In genomic region chrX:74291577-74291963, GRCh38 we compare ENCODE assay signal across 9 cellular contexts. TPM values are rescaled to one million over a fixed set of nuclear protein-coding genes. Genes with fewer than 3 reads are reported as not detected.
DNase-seq lines count a peak whose midpoint lies in the region; ATAC-seq and TF ChIP-seq lines count a peak whose summit lies in the region.
"Had no signal": no experiment of that assay in that cellular context is flagged by ENCODE, and none has a peak within 500 bp of the region (broad histone marks: within the 10 kb centered on the region; RNA-seq: fewer than 3 reads in every experiment).

No MANE protein-coding gene starts in this region.

- peaks cover 32% of the 10 kb centered on the region for H3K36me3 Mint-ChIP-seq in CD8-positive, alpha-beta T cell

- POLR2A ChIA-PET in CD8-positive, alpha-beta T cell (lab: Charles Lee), result interaction anchor here (1.0 kb wide), 1 partner anchor 323 kb away, joined by 6 read pairs; the partner anchor contains the start of gene RLIM

- 0% methylated on average over 5 to 6 of the region's 6 CpGs for WGBS in ectodermal cell, 2 experiments
- no CpG with 5 or more reads among the region's 6 CpGs for WGBS in neuronal stem cell (ENCODE audit: extremely low coverage in 2 of 2, insufficient read length in 2 of 2, insufficient replicate concordance in 1 of 2), 2 donors

- H3K4me3 ChIP-seq in CD8-positive, alpha-beta T cell (ENCODE audit: low read depth, low read length), result peak overlapping the region; percentile 86
- H3K4me3 ChIP-seq in ectodermal cell (ENCODE audit: insufficient read depth, low read depth, low read length), result peak overlapping the region; percentile 68
- peak overlapping the region; percentile 57 to 94 for H3K4me3 ChIP-seq in neuronal stem cell (ENCODE audit: low read length in 2 of 2)

- no peaks in the 10 kb centered on the region for H3K9me3 Mint-ChIP-seq in CD8-positive, alpha-beta T cell

- H3K27ac Mint-ChIP-seq in CD8-positive, alpha-beta T cell, result peak overlapping the region; percentile 95

- H3K9me3 ChIP-seq in CD8-positive, alpha-beta T cell (ENCODE audit: low read length), result no peaks in the 10 kb centered on the region
- H3K9me3 ChIP-seq in ectodermal cell (ENCODE audit: control insufficient read depth, low read length), result no peaks in the 10 kb centered on the region
- peaks cover 0 to 4% of the 10 kb centered on the region in 2 donors for H3K9me3 ChIP-seq in neuronal stem cell (replicated peaks in 1 of 2; ENCODE audit: control insufficient read depth in 2 of 2, insufficient read depth in 1 of 2, low read depth in 1 of 2, low read length in 2 of 2)

- H3K18ac ChIP-seq in neuronal stem cell (ENCODE audit: low read length), result no peak overlapping the region

- TF ChIP-seq CTCF in CD8-positive, alpha-beta T cell (IDR thresholded peaks at IDR 0.05), result no peak

- H4K91ac ChIP-seq in neuronal stem cell (ENCODE audit: low read depth, low read length, poor library complexity), result no peak overlapping the region

- CTCF ChIA-PET in CD8-positive, alpha-beta T cell (lab: Charles Lee), result interaction anchor here (0.6 kb wide), 1 partner anchor 407 kb away, joined by 4 read pairs; no protein-coding TSS in a partner anchor

- no peak overlapping the region for H2AFZ ChIP-seq in neuronal stem cell (ENCODE audit: low read length)

- H4K8ac ChIP-seq in neuronal stem cell (ENCODE audit: low read depth, low read length), result no peak overlapping the region

- no peak overlapping the region for H3K23ac ChIP-seq in neuronal stem cell (ENCODE audit: low read depth, low read length, poor library complexity)

- no peaks in the 10 kb centered on the region for H3K36me3 ChIP-seq in CD8-positive, alpha-beta T cell (ENCODE audit: insufficient read depth, low read length)
- H3K36me3 ChIP-seq in ectodermal cell (ENCODE audit: control insufficient read depth, insufficient read depth, low read length) (no peaks in the 10 kb centered on the region), neuronal stem cell (replicated peaks in 1 of 2; ENCODE audit: control insufficient read depth in 2 of 2, insufficient read depth in 2 of 2, low read length in 2 of 2) (peaks cover 0 to 22% of the 10 kb centered on the region in 2 donors)

- peak overlapping the region; percentile 17 for H3K9ac ChIP-seq in neuronal stem cell (ENCODE audit: low read depth, low read length, poor library complexity)

- H3K4me1 ChIP-seq in CD8-positive, alpha-beta T cell (ENCODE audit: insufficient read depth, low read length), result peaks cover 7% of the 10 kb centered on the region
- no peaks in the 10 kb centered on the region for H3K4me1 ChIP-seq in ectodermal cell (ENCODE audit: control insufficient read depth, insufficient read depth, low read length)
- H3K4me1 ChIP-seq in neuronal stem cell (ENCODE audit: control insufficient read depth in 2 of 2, insufficient read depth in 1 of 2, low read depth in 1 of 2, low read length in 2 of 2), result no peaks in the 10 kb centered on the region

- H3K14ac ChIP-seq in neuronal stem cell (ENCODE audit: low read length), result no peak overlapping the region

- H3K4me1 Mint-ChIP-seq in CD8-positive, alpha-beta T cell (ENCODE audit: low read depth), result peaks cover 23% of the 10 kb centered on the region

- no peak for ATAC-seq in CD8-positive, alpha-beta T cell
- ATAC-seq in HG02759 (IDR thresholded peaks at IDR 0.05; ENCODE audit: unreplicated experiment), result no peak

- H3K27me3 Mint-ChIP-seq in CD8-positive, alpha-beta T cell (ENCODE audit: low read depth), result no peaks in the 10 kb centered on the region

- intact Hi-C loops in CD8-positive, alpha-beta T cell (cut with DNase I, micrococcal nuclease), result loop anchor here (5.0 to 10.0 kb wide), 10 partner anchors 51 to 1881 kb away; partner anchors contain the start of genes ABCB7 (in 1 of the 2), CHIC1 (in 1 of the 2), PBDC1 (in 1 of the 2) and SLC16A2 (in 1 of the 2)

- H2AK5ac ChIP-seq in neuronal stem cell (ENCODE audit: low read depth, low read length), result no peak overlapping the region

- no peaks in the 10 kb centered on the region for H3K79me1 ChIP-seq in neuronal stem cell (ENCODE audit: low read depth, low read length)

- no peak overlapping the region for H2BK5ac ChIP-seq in neuronal stem cell (ENCODE audit: low read length)

- H3K27me3 ChIP-seq in CD8-positive, alpha-beta T cell (ENCODE audit: insufficient read depth, low read length), result no peaks in the 10 kb centered on the region
- H3K27me3 ChIP-seq in ectodermal cell (ENCODE audit: control insufficient read depth, insufficient read depth, low read length, poor library complexity, severe bottlenecking), result no peaks in the 10 kb centered on the region
- no peaks in the 10 kb centered on the region for H3K27me3 ChIP-seq in neuronal stem cell (ENCODE audit: control insufficient read depth in 3 of 3, insufficient read depth in 3 of 3, low read depth in 1 of 3, low read length in 3 of 3)

- H2BK120ac ChIP-seq in neuronal stem cell (ENCODE audit: low read depth, low read length), result no peak overlapping the region

- H3K4me2 ChIP-seq in neuronal stem cell (ENCODE audit: insufficient read depth, low read length, poor library complexity, severe bottlenecking), result no peak overlapping the region

- DNase-seq in CD8-positive, alpha-beta T cell, result no peak
- DNase-seq in NCI-H446 treated with DMSO at 0.1 percent for 48 hours (lab: John Stamatoyannopoulos, UW) (peak; percentile 31), neuronal stem cell (ENCODE audit: low spot score) (no peak), GM19240 (ENCODE audit: insufficient read length, low spot score) (no peak), NCI-H1436 (lab: John Stamatoyannopoulos, UW) (no peak)
- no peak for DNase-seq in stimulated activated CD4-positive, alpha-beta T cell treated with anti-CD3 and anti-CD28 coated beads, Interleukin-12 subunit alpha, Interleukin-12 subunit beta, amount 100 ng/mL, for 4 hours

- peak overlapping the region; percentile 92 for H3K4me3 Mint-ChIP-seq in CD8-positive, alpha-beta T cell

- no peak overlapping the region for H2BK12ac ChIP-seq in neuronal stem cell (ENCODE audit: low read length)

- H3K4ac ChIP-seq in neuronal stem cell (ENCODE audit: low read length), result no peak overlapping the region

- H3K27ac ChIP-seq in CD8-positive, alpha-beta T cell (ENCODE audit: low read depth, low read length), result peak overlapping the region; percentile 84
- H3K27ac ChIP-seq in ectodermal cell (ENCODE audit: insufficient read depth, low read depth, low read length, poor library complexity, severe bottlenecking) (peak overlapping the region; percentile 82), neuronal stem cell (replicated peaks; ENCODE audit: low read length) (peak overlapping the region; percentile 98)

- no peak overlapping the region for H2BK15ac ChIP-seq in neuronal stem cell (ENCODE audit: low read length)

RNA-seq across cellular contexts. Expression of gene ZCCHC13, which starts 12.4 kb away (rescaled TPM):
- not detected for total RNA-seq in CD8-positive, alpha-beta T cell
- not detected for polyA plus RNA-seq in ectodermal cell (2013, experiment 1 of 4)
- polyA plus RNA-seq in ectodermal cell (2013, experiment 2 of 4), result not detected
- polyA plus RNA-seq in ectodermal cell (2013, experiment 3 of 4), result not detected
- polyA plus RNA-seq in ectodermal cell (2013, experiment 4 of 4), result not detected
- polyA plus RNA-seq in neuronal stem cell (2013, experiment 1 of 2), result not detected
- polyA plus RNA-seq in neuronal stem cell (2013, experiment 2 of 2), result not detected
- total RNA-seq: LHCN-M2 had no signal
